Comparison of ENCODE assay signal across 30 cellular contexts in genomic region chr17:61517843-61518606, GRCh38.
"Had no signal": no experiment of that assay in that cellular context is flagged by ENCODE, and none has a peak within 500 bp of the region (broad histone marks: within the 10 kb centered on the region; RNA-seq: fewer than 3 reads in every experiment).

No MANE protein-coding gene starts in this region.

- H3K4me3 ChIP-seq: heart left ventricle, left ventricle myocardium inferior, lung, ovary, right lobe of liver, skin epidermis, upper lobe of left lung had no signal

- ATAC-seq: activated CD4-positive, CD25-positive, alpha-beta regulatory T cell treated with anti-CD3 and anti-CD28 coated beads, Interleukin-2, amount 50 U/mL, for 24 hours; esophagus mucosa; heart left ventricle; right lobe of liver had no signal

- H3K4me1 ChIP-seq: heart left ventricle, left ventricle myocardium inferior, right lobe of liver, upper lobe of left lung had no signal

- H3K9me3 ChIP-seq: heart left ventricle, left ventricle myocardium inferior, neutrophil, ovary, right lobe of liver, upper lobe of left lung had no signal

- H3K36me3 ChIP-seq: heart left ventricle, left ventricle myocardium inferior, neutrophil, ovary, right lobe of liver, upper lobe of left lung, WERI-Rb-1 had no signal

- DNase-seq: activated CD4-positive, alpha-beta T cell treated with anti-CD3 and anti-CD28 coated beads for 48 hours; activated CD4-positive, alpha-beta T cell treated with anti-CD3 and anti-CD28 coated beads, Interleukin-2, amount 50 U/mL, for 48 hours; activated CD8-positive, alpha-beta memory T cell treated with anti-CD3 and anti-CD28 coated beads, Interleukin-2, amount 50 U/mL, for 4 hours; activated effector memory CD4-positive, alpha-beta T cell treated with anti-CD3 and anti-CD28 coated beads, Interleukin-2, amount 50 U/mL, for 16 hours; activated naive CD4-positive, alpha-beta T cell treated with anti-CD3 and anti-CD28 coated beads, Interleukin-2, amount 50 U/mL, for 16 hours; activated T-cell treated with anti-CD3 and anti-CD28 coated beads, Interleukin-2, amount 50 U/mL, for 1 hour; amniotic stem cell; endodermal cell; foreskin fibroblast; heart left ventricle; hypothalamus; immature natural killer cell; kidney glomerular epithelial cell; left ventricle myocardium inferior; naive B cell; nephron progenitor cell; ovary; right lobe of liver; stimulated activated CD4-positive, alpha-beta T cell treated with anti-CD3 and anti-CD28 coated beads, Interleukin-12 subunit alpha, Interleukin-12 subunit beta, amount 100 ng/mL, for 4 hours; stimulated activated CD4-positive, alpha-beta T cell treated with anti-CD3 and anti-CD28 coated beads, Interleukin-4, amount 100 ng/mL, for 1 hour; substantia nigra; T-helper 9 cell; upper lobe of left lung; WERI-Rb-1 had no signal

- FAIRE-seq: TTC549 had no signal

- H3K27me3 ChIP-seq: ovary, right lobe of liver, upper lobe of left lung had no signal

- H3K27ac ChIP-seq: heart left ventricle, left ventricle myocardium inferior, neutrophil, ovary, right lobe of liver, skin epidermis, upper lobe of left lung, WERI-Rb-1 had no signal
